8 cellular contexts compared by ENCODE assay signal in genomic region chrX:7925867-7926472, GRCh38. TPM values are rescaled to one million over a fixed set of nuclear protein-coding genes. Genes with fewer than 3 reads are reported as not detected.
DNase-seq lines count a peak whose midpoint lies in the region; ATAC-seq and TF ChIP-seq lines count a peak whose summit lies in the region.

No MANE protein-coding gene starts in this region.

- no peak overlapping the region for H3K4me3 ChIP-seq in CD4-positive, CD25-positive, alpha-beta regulatory T cell (ENCODE audit: low read depth, low read length)

- POLR2A ChIA-PET in RWPE1 (lab: Yijun Ruan, JAX; ENCODE audit: low non-redundant PET), result no interaction called here

- H3K4me3 Mint-ChIP-seq in CD4-positive, CD25-positive, alpha-beta regulatory T cell, result peak overlapping the region; percentile 85 to 96 (median 92)
- peak overlapping the region; percentile 38 for H3K4me3 Mint-ChIP-seq in activated naive CD4-positive, alpha-beta T cell treated with anti-CD3 and anti-CD28 coated beads for 36 hours

- H3K27ac Mint-ChIP-seq in CD4-positive, CD25-positive, alpha-beta regulatory T cell, result peak overlapping the region in 2 of 3 donors; percentile 12 to 36
- H3K27ac Mint-ChIP-seq in activated naive CD4-positive, alpha-beta T cell treated with anti-CD3 and anti-CD28 coated beads for 36 hours, result no peak overlapping the region

- H3K27me3 ChIP-seq in CD4-positive, CD25-positive, alpha-beta regulatory T cell (ENCODE audit: control insufficient read depth, insufficient read depth, low read length), result peaks cover 2% of the 10 kb centered on the region

- H3K27me3 Mint-ChIP-seq in CD4-positive, CD25-positive, alpha-beta regulatory T cell, result no peaks in the 10 kb centered on the region
- no peaks in the 10 kb centered on the region for H3K27me3 Mint-ChIP-seq in activated naive CD4-positive, alpha-beta T cell treated with anti-CD3 and anti-CD28 coated beads for 36 hours (ENCODE audit: low read depth)

- peaks cover 4% of the 10 kb centered on the region for H3K36me3 ChIP-seq in CD4-positive, CD25-positive, alpha-beta regulatory T cell (ENCODE audit: control insufficient read depth, insufficient read depth, low read length)

- peak; percentile 18 to 85 (median 67) for DNase-seq in CD4-positive, CD25-positive, alpha-beta regulatory T cell
- DNase-seq in RWPE1 (ENCODE audit: low spot score), result peak; percentile 29
- DNase-seq in activated naive CD4-positive, alpha-beta T cell treated with anti-CD3 and anti-CD28 coated beads for 36 hours, result peak; percentile 70
- peak; percentile 61 for DNase-seq in glomerular visceral epithelial cell (ENCODE audit: extremely low spot score)
- DNase-seq in renal cortical epithelial cell (ENCODE audit: low read depth), result peak; percentile 56
- DNase-seq in NK-92 (lab: John Stamatoyannopoulos, UW; ENCODE audit: unreplicated experiment), result no peak

- H3K9me3 Mint-ChIP-seq in CD4-positive, CD25-positive, alpha-beta regulatory T cell, result peaks cover 0 to 7% (median 0%) of the 10 kb centered on the region in 7 donors
- no peaks in the 10 kb centered on the region for H3K9me3 Mint-ChIP-seq in activated naive CD4-positive, alpha-beta T cell treated with anti-CD3 and anti-CD28 coated beads for 36 hours

- TF ChIP-seq CTCF in RWPE1 (conservative IDR thresholded peaks at IDR 0.05; ENCODE audit: low read depth), result peak; percentile 74

- TF ChIP-seq RAD21 in Ishikawa (IDR thresholded peaks at IDR 0.05; ENCODE audit: low read depth), result peak; percentile 48; the same call in 1 of the 2 replicates

- no peaks in the 10 kb centered on the region for H3K9me3 ChIP-seq in CD4-positive, CD25-positive, alpha-beta regulatory T cell (ENCODE audit: control insufficient read depth in 2 of 2, low read length in 2 of 2)

- no peak for TF ChIP-seq EP300 in Ishikawa (IDR thresholded peaks at IDR 0.05; ENCODE audit: borderline replicate concordance)

- peak; percentile 32 to 33 for ATAC-seq in CD4-positive, CD25-positive, alpha-beta regulatory T cell (ENCODE audit: low read depth in 2 of 2)
- ATAC-seq in GM19438 (IDR thresholded peaks at IDR 0.05; ENCODE audit: low read depth, unreplicated experiment), result peak; percentile 28

- CTCF ChIA-PET in RWPE1 (lab: Yijun Ruan, JAX), result interaction anchor here (1.0 kb wide), 1 partner anchor 33 kb away, joined by 3 read pairs; no protein-coding TSS in a partner anchor
- CTCF ChIA-PET in activated naive CD4-positive, alpha-beta T cell treated with anti-CD3 and anti-CD28 coated beads for 36 hours (lab: Charles Lee), result interaction anchor here (0.7 kb wide), 1 partner anchor 365 kb away, joined by 3 read pairs; no protein-coding TSS in a partner anchor

- H3K36me3 Mint-ChIP-seq in CD4-positive, CD25-positive, alpha-beta regulatory T cell, result peaks cover 16% of the 10 kb centered on the region
- H3K36me3 Mint-ChIP-seq in activated naive CD4-positive, alpha-beta T cell treated with anti-CD3 and anti-CD28 coated beads for 36 hours (ENCODE audit: low read depth), result peaks cover 8% of the 10 kb centered on the region

- peaks cover 8% of the 10 kb centered on the region for H3K4me1 ChIP-seq in CD4-positive, CD25-positive, alpha-beta regulatory T cell (ENCODE audit: control insufficient read depth, insufficient read depth, low read length, poor library complexity, severe bottlenecking)

- intact Hi-C loops in activated naive CD4-positive, alpha-beta T cell treated with anti-CD3 and anti-CD28 coated beads for 36 hours (cut with micrococcal nuclease), result loop anchor here (1.0 to 2.0 kb wide), 3 partner anchors 793 to 1905 kb away; no protein-coding TSS in a partner anchor

- peak overlapping the region; percentile 15 for H3K27ac ChIP-seq in CD4-positive, CD25-positive, alpha-beta regulatory T cell (ENCODE audit: insufficient read depth, low read length, poor library complexity, severe bottlenecking)
- no peak overlapping the region for H3K27ac ChIP-seq in RWPE1

- peaks cover 0 to 23% (median 14%) of the 10 kb centered on the region in 4 donors for H3K4me1 Mint-ChIP-seq in CD4-positive, CD25-positive, alpha-beta regulatory T cell
- H3K4me1 Mint-ChIP-seq in activated naive CD4-positive, alpha-beta T cell treated with anti-CD3 and anti-CD28 coated beads for 36 hours (ENCODE audit: low read depth), result peaks cover 11% of the 10 kb centered on the region

TF ChIP-seq in Ishikawa, 13 proteins besides CTCF, POLR2A, EP300 and RAD21:
- no peak for TF ChIP-seq CREB1 (IDR thresholded peaks at IDR 0.05; ENCODE audit: low read depth)
- no peak for TF ChIP-seq EGR1 (IDR thresholded peaks at IDR 0.05)
- no peak for TF ChIP-seq CEBPB (IDR thresholded peaks at IDR 0.05)
- no peak for TF ChIP-seq TEAD4 (IDR thresholded peaks at IDR 0.05)
- TF ChIP-seq, protein P1, sequence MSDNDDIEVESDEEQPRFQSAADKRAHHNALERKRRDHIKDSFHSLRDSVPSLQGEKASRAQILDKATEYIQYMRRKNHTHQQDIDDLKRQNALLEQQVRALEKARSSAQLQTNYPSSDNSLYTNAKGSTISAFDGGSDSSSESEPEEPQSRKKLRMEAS (IDR thresholded peaks at IDR 0.05), result no peak
- TF ChIP-seq YY1 (IDR thresholded peaks at IDR 0.05; ENCODE audit: low read depth), result no peak
- no peak for TF ChIP-seq ZBTB7A (IDR thresholded peaks at IDR 0.05; ENCODE audit: low read depth)
- TF ChIP-seq REST (IDR thresholded peaks at IDR 0.05; ENCODE audit: low read depth), result no peak
- no peak for TF ChIP-seq FOXM1 (IDR thresholded peaks at IDR 0.05; ENCODE audit: borderline replicate concordance, low read depth)

RNA-seq across cellular contexts. Expression of gene PNPLA4, which starts 1.2 kb away (rescaled TPM):
- total RNA-seq in CD4-positive, CD25-positive, alpha-beta regulatory T cell, result 2.8 TPM
- polyA plus RNA-seq in CD4-positive, CD25-positive, alpha-beta regulatory T cell, result 10 to 100 TPM; 11.2 to 15.5 (median 12.7) TPM
- total RNA-seq in activated naive CD4-positive, alpha-beta T cell treated with anti-CD3 and anti-CD28 coated beads for 36 hours, result 10 to 100 TPM; 12.3 to 13.4 TPM
- 14.1 and 36.1 TPM in 2 replicates for total RNA-seq in renal cortical epithelial cell
